8 cellular contexts compared by ENCODE assay signal in the genomic region with DNA sequence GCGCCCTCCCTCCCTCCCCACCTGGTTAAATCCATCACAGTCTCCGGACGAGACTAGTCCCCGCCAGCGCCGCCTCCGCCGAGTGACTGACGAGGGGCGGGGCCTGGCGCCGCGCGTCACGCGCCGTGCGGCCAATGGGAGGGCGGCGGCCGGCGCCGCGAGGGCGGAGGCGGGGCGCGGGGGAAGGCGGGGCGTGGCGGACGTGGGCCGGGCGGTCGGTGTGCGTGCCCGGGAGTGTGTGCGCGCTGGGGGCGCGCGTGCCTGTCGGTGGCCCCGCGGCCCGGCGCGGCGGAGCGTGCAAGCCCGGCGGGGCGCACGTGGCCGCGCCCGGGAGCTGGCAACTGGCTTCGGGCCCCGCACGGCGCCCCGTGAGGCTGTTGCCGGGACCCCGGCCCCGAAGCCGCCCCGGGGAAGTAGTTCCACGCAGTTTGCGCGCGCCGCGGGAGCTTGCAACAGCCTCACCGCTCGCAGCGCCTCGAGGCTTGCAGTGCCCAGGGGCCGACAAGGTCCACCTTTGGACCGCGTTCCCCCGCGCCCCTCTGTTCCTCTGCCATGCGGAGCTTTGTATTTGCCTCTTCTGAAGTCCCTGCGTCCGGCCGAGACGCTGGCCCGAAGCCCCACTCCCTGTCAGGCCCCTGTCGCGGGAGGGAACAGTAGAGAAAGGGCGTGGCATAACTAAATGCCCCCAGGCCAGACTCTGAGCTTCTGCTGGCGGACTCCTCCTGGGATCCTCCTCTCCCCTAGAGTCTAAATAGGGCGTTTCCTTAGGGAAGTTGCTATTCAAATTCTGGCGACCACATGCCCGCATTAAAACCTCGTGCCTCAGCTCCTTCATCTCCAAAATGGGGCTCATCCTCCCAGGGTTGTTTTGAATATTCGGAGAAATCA. TPM values are rescaled to one million over a fixed set of nuclear protein-coding genes. Genes with fewer than 3 reads are reported as not detected.
DNase-seq lines count a peak whose midpoint lies in the region; ATAC-seq, FAIRE-seq and TF ChIP-seq lines count a peak whose summit lies in the region.

No MANE protein-coding gene starts in this region.

- in situ Hi-C loops in GM13977 (cut with MboI; ENCODE audit: low pct_unique_long_range_greater_than_20kb, low sequenced_read_pairs, unreplicated experiment), result loop anchor here (10.0 to 25.0 kb wide), 2 partner anchors 273 to 360 kb away; no protein-coding TSS in a partner anchor

- H3K9me3 ChIP-seq in astrocyte (ENCODE audit: insufficient read depth, low read depth, low read length), result no peaks in the 10 kb centered on the region

- no peaks in the 10 kb centered on the region for H3K9me3 Mint-ChIP-seq in T-helper 2 cell treated with Interferon-gamma antibody and Interleukin-4, amounts not matched to agents 5 μg/mL and 100 μg/mL, for 36 hours
- peaks cover 3% of the 10 kb centered on the region for H3K9me3 Mint-ChIP-seq in astrocyte (ENCODE audit: unreplicated experiment)

- peak overlapping the region; percentile 73 for H3K4me3 Mint-ChIP-seq in T-helper 2 cell treated with Interferon-gamma antibody and Interleukin-4, amounts not matched to agents 5 μg/mL and 100 μg/mL, for 36 hours
- peak overlapping the region; percentile 78 for H3K4me3 Mint-ChIP-seq in astrocyte (ENCODE audit: unreplicated experiment)

- no peaks in the 10 kb centered on the region for H3K27me3 Mint-ChIP-seq in T-helper 2 cell treated with Interferon-gamma antibody and Interleukin-4, amounts not matched to agents 5 μg/mL and 100 μg/mL, for 36 hours (ENCODE audit: low read depth)
- H3K27me3 Mint-ChIP-seq in astrocyte (ENCODE audit: low read depth, unreplicated experiment), result peaks cover 18% of the 10 kb centered on the region

- peak overlapping the region; percentile 82 for H3K4me2 ChIP-seq in astrocyte (ENCODE audit: low read length)

- peaks cover 13% of the 10 kb centered on the region for H3K4me1 ChIP-seq in astrocyte (ENCODE audit: insufficient read depth, low read length)

- DNase-seq in GM13977 (ENCODE audit: low spot score) (peak; percentile 98), NCI-H1105 treated with DMSO at 0.1 percent for 48 hours (lab: John Stamatoyannopoulos, UW) (peak; percentile 66), astrocyte (ENCODE audit: low read depth) (peak; percentile 66), hippocampal formation (lab: John Stamatoyannopoulos, UW) (peak; percentile 84 to 88), retina (peak; percentile 89), NCI-H1694 (lab: John Stamatoyannopoulos, UW) (no peak)
- DNase-seq in T-helper 2 cell treated with Interferon-gamma antibody and Interleukin-4, amounts not matched to agents 5 μg/mL and 100 μg/mL, for 36 hours (ENCODE audit: low spot score), result peak; percentile 92

- peak overlapping the region; percentile 38 for H3K9ac ChIP-seq in astrocyte (ENCODE audit: low read length)

- TF ChIP-seq CTCF in GM13977 (IDR thresholded peaks at IDR 0.05; ENCODE audit: extremely low read depth, insufficient read depth, missing control alignments), result no peak
- TF ChIP-seq CTCF in astrocyte (IDR thresholded peaks at IDR 0.05; ENCODE audit: insufficient read depth, low read depth, low read length), result no peak

- peak overlapping the region; percentile 77 for H3K27ac Mint-ChIP-seq in T-helper 2 cell treated with Interferon-gamma antibody and Interleukin-4, amounts not matched to agents 5 μg/mL and 100 μg/mL, for 36 hours
- peak overlapping the region; percentile 29 for H3K27ac Mint-ChIP-seq in astrocyte (ENCODE audit: unreplicated experiment)

- H3K36me3 ChIP-seq in astrocyte (ENCODE audit: insufficient read depth, low read length), result no peaks in the 10 kb centered on the region

- peak overlapping the region; percentile 45 for H3K4me3 ChIP-seq in astrocyte (ENCODE audit: insufficient read depth, low read depth, low read length)

- peak overlapping the region; percentile 47 for H3K27ac ChIP-seq in astrocyte (ENCODE audit: low read depth, low read length)

- ATAC-seq in HG02759 (IDR thresholded peaks at IDR 0.05; ENCODE audit: unreplicated experiment), result peak; percentile 95

- peaks cover 18% of the 10 kb centered on the region for H3K27me3 ChIP-seq in astrocyte (ENCODE audit: insufficient read depth, low read length)

- peaks cover 44% of the 10 kb centered on the region for H3K79me2 ChIP-seq in astrocyte (ENCODE audit: insufficient read depth, low read length)

- no peak for FAIRE-seq in astrocyte (lab: Jason Lieb, UNC)

- peaks cover 48% of the 10 kb centered on the region for H3K4me1 Mint-ChIP-seq in T-helper 2 cell treated with Interferon-gamma antibody and Interleukin-4, amounts not matched to agents 5 μg/mL and 100 μg/mL, for 36 hours (ENCODE audit: low read depth)
- peaks cover 14% of the 10 kb centered on the region for H3K4me1 Mint-ChIP-seq in astrocyte (ENCODE audit: low read depth, unreplicated experiment)

- peaks cover 34% of the 10 kb centered on the region for H3K36me3 Mint-ChIP-seq in T-helper 2 cell treated with Interferon-gamma antibody and Interleukin-4, amounts not matched to agents 5 μg/mL and 100 μg/mL, for 36 hours (ENCODE audit: low read depth)
- H3K36me3 Mint-ChIP-seq in astrocyte (ENCODE audit: low read depth, unreplicated experiment), result peaks cover 1% of the 10 kb centered on the region

- H2AFZ ChIP-seq in astrocyte (ENCODE audit: low read depth, low read length), result peak overlapping the region; percentile 75

- H4K20me1 ChIP-seq in astrocyte (ENCODE audit: insufficient read depth, low read length), result peaks cover 44% of the 10 kb centered on the region

RNA-seq across cellular contexts. Expression of gene RYBP, which starts 0.9 kb away (rescaled TPM):
- 24.4 and 24.9 TPM in 2 replicates for total RNA-seq in astrocyte
